24 cellular contexts compared by ENCODE assay signal in genomic region chrX:14884714-14885113, GRCh38.
"Had no signal": no experiment of that assay in that cellular context is flagged by ENCODE, and none has a peak within 500 bp of the region (broad histone marks: within the 10 kb centered on the region; RNA-seq: fewer than 3 reads in every experiment).

No MANE protein-coding gene starts in this region.

- H3K4me3 ChIP-seq: coronary artery, hepatocyte, ovary, smooth muscle cell, stomach, thoracic aorta, transverse colon had no signal

- ATAC-seq: foreskin keratinocyte; left lobe of liver; naive thymus-derived CD4-positive, alpha-beta T cell; right cardiac atrium; stimulated activated memory B cell treated with anti-CD40 and anti-IgM and Interleukin-4, amounts not matched to agents 10 μg/mL and 1 μg/mL and 100 μg/mL, for 72 hours had no signal

- H3K9me3 Mint-ChIP-seq: stimulated activated memory B cell treated with anti-CD40 and anti-IgM and Interleukin-4, amounts not matched to agents 10 μg/mL and 1 μg/mL and 100 μg/mL, for 72 hours had no signal

- H3K4me1 ChIP-seq: foreskin keratinocyte, stomach, transverse colon had no signal

- H3K9me3 ChIP-seq: ovary, stomach, thoracic aorta, transverse colon had no signal

- H3K27me3 Mint-ChIP-seq: naive thymus-derived CD4-positive, alpha-beta T cell; progenitor cell of endocrine pancreas; stimulated activated memory B cell treated with anti-CD40 and anti-IgM and Interleukin-4, amounts not matched to agents 10 μg/mL and 1 μg/mL and 100 μg/mL, for 72 hours had no signal

- DNase-seq: effector CD4-positive, alpha-beta T cell; endodermal cell; erythroblast; foreskin keratinocyte; kidney glomerular epithelial cell; mammary epithelial cell; naive thymus-derived CD4-positive, alpha-beta T cell; nucleus accumbens; ovary; right cardiac atrium; stimulated activated CD4-positive, alpha-beta T cell treated with anti-CD3 and anti-CD28 coated beads, Interleukin-2, amount 100 ng/mL, for 48 hours; stimulated activated CD8-positive, alpha-beta memory T cell treated with anti-CD3 and anti-CD28 coated beads, Interleukin-4, amount 100 ng/mL, for 48 hours; stomach; substantia nigra; transverse colon had no signal

- H3K27ac Mint-ChIP-seq: endodermal cell; naive thymus-derived CD4-positive, alpha-beta T cell; progenitor cell of endocrine pancreas; stimulated activated memory B cell treated with anti-CD40 and anti-IgM and Interleukin-4, amounts not matched to agents 10 μg/mL and 1 μg/mL and 100 μg/mL, for 72 hours had no signal

- FAIRE-seq: endothelial cell of umbilical vein had no signal

- H3K27me3 ChIP-seq: foreskin keratinocyte, hepatocyte, ovary, stomach, transverse colon had no signal

- H3K27ac ChIP-seq: coronary artery, foreskin keratinocyte, hepatocyte, ovary, stomach, thoracic aorta, transverse colon had no signal

- H3K4me1 Mint-ChIP-seq: endodermal cell, neural crest cell had no signal

- H3K4me3 Mint-ChIP-seq: endodermal cell; naive thymus-derived CD4-positive, alpha-beta T cell; neural crest cell; stimulated activated memory B cell treated with anti-CD40 and anti-IgM and Interleukin-4, amounts not matched to agents 10 μg/mL and 1 μg/mL and 100 μg/mL, for 72 hours had no signal

- H3K36me3 ChIP-seq: ovary, stomach, thoracic aorta, transverse colon had no signal
